ENCODE assay signal across 11 cellular contexts in the genomic region with DNA sequence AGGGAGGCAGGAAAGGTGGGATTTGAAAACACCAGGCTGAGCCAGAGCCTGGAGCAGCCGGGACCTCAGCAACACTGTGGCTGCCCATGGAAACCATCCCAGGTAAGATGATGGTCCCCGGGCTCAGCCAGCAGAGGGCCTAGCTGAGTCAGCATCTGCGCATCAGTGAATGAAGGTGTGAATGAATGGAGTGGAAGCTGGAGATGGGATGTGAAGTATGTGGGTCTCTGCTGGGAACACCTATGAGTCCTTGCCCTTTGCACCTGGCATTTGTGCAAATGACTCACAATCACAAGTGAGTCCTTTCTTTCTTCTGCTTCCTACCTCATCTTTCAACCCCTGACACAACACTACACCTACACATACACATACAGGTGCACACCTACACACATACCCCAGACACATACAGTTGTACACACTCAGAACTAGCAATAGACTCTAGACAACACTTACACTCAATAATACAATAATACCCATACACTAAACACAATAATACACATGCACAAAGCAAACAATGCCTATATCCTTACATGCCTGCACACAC.
DNase-seq lines count a peak whose midpoint lies in the region; ATAC-seq and TF ChIP-seq lines count a peak whose summit lies in the region.
"Had no signal": no experiment of that assay in that cellular context is flagged by ENCODE, and none has a peak within 500 bp of the region (broad histone marks: within the 10 kb centered on the region; RNA-seq: fewer than 3 reads in every experiment).

No MANE protein-coding gene starts in this region.

- DNase-seq in NCI-H345 (lab: John Stamatoyannopoulos, UW) (peak; percentile 24), NCI-H345 treated with DMSO at 0.1 percent for 48 hours (lab: John Stamatoyannopoulos, UW; ENCODE audit: unreplicated experiment) (no peak), MM.1S (no peak), osteocyte (ENCODE audit: extremely low spot score, unreplicated experiment) (no peak), GM19240 (ENCODE audit: insufficient read length, low spot score) (no peak), Kasumi-1 (lab: John Stamatoyannopoulos, UW) (no peak)
- no peak for DNase-seq in effector memory CD8-positive, alpha-beta T cell
- DNase-seq: NCI-H1436; stimulated activated CD4-positive, alpha-beta T cell treated with anti-CD3 and anti-CD28 coated beads, Interleukin-12 subunit alpha, Interleukin-12 subunit beta, amount 100 ng/mL, for 4 hours had no signal

- H3K4me3 Mint-ChIP-seq in effector memory CD8-positive, alpha-beta T cell, result peak overlapping the region; percentile 78 to 86
- H3K4me3 Mint-ChIP-seq in osteocyte (ENCODE audit: unreplicated experiment), result no peak overlapping the region

- peak overlapping the region; percentile 87 to 88 for H3K27ac Mint-ChIP-seq in effector memory CD8-positive, alpha-beta T cell
- H3K27ac Mint-ChIP-seq in osteocyte (ENCODE audit: unreplicated experiment), result no peak overlapping the region

- H3K36me3 Mint-ChIP-seq in effector memory CD8-positive, alpha-beta T cell (ENCODE audit: insufficient read depth), result peaks cover 10% of the 10 kb centered on the region
- H3K36me3 Mint-ChIP-seq in osteocyte (ENCODE audit: unreplicated experiment), result no peaks in the 10 kb centered on the region

- no peaks in the 10 kb centered on the region for H3K9me3 ChIP-seq in MM.1S (replicated peaks; ENCODE audit: insufficient read depth, low read length)
- H3K9me3 ChIP-seq: esophagus muscularis mucosa had no signal

- H3K4me2 ChIP-seq in MM.1S (ENCODE audit: low read depth, low read length), result no peak overlapping the region

- H3K9ac ChIP-seq in MM.1S (ENCODE audit: low read length), result no peak overlapping the region

- H3F3A ChIP-seq in MM.1S (ENCODE audit: insufficient read depth, low read length), result peaks cover 4% of the 10 kb centered on the region; the same call in 1 of the 2 replicates

- H3K36me3 ChIP-seq in MM.1S (replicated peaks; ENCODE audit: insufficient read depth, low read length), result no peaks in the 10 kb centered on the region
- H3K36me3 ChIP-seq: esophagus muscularis mucosa had no signal

- no peak for ATAC-seq in effector memory CD8-positive, alpha-beta T cell (replicated peaks)
- ATAC-seq in GM18502 (IDR thresholded peaks at IDR 0.05; ENCODE audit: poor library complexity, unreplicated experiment), result no peak

- no peaks in the 10 kb centered on the region for H3K27me3 Mint-ChIP-seq in effector memory CD8-positive, alpha-beta T cell
- H3K27me3 Mint-ChIP-seq in osteocyte (ENCODE audit: unreplicated experiment), result no peaks in the 10 kb centered on the region

- 0 out of 2 replicates have a peak overlapping the region, but pooled peaks have one; percentile 23 for H2AFZ ChIP-seq in MM.1S (ENCODE audit: low read length)

- H3K27ac ChIP-seq in MM.1S (ENCODE audit: low read length), result no peak overlapping the region
- H3K27ac ChIP-seq: esophagus muscularis mucosa had no signal

- no peaks in the 10 kb centered on the region for H4K20me1 ChIP-seq in MM.1S (ENCODE audit: insufficient read depth, low read length)

- peaks cover 29% of the 10 kb centered on the region for H3K4me1 ChIP-seq in MM.1S (ENCODE audit: low read length)

- no peaks in the 10 kb centered on the region for H3K79me2 ChIP-seq in MM.1S (ENCODE audit: low read length)

- peak; percentile 37 for TF ChIP-seq CTCF in MM.1S (IDR thresholded peaks at IDR 0.05; ENCODE audit: low read length)
- peak; percentile 38 for TF ChIP-seq CTCF in osteocyte (IDR thresholded peaks at IDR 0.05)

- H3K27me3 ChIP-seq in MM.1S (replicated peaks; ENCODE audit: insufficient read depth, low read length), result no peaks in the 10 kb centered on the region

- H3K4me1 Mint-ChIP-seq in effector memory CD8-positive, alpha-beta T cell (ENCODE audit: low read depth in 2 of 2), result peaks cover 72 to 75% of the 10 kb centered on the region in 2 donors
- peaks cover 69% of the 10 kb centered on the region for H3K4me1 Mint-ChIP-seq in osteocyte (ENCODE audit: unreplicated experiment)

- no peak overlapping the region for H3K4me3 ChIP-seq in MM.1S (ENCODE audit: low read length)
- H3K4me3 ChIP-seq: esophagus muscularis mucosa had no signal

- H3K9me2 ChIP-seq in MM.1S (replicated peaks; ENCODE audit: insufficient read depth, low read length), result no peaks in the 10 kb centered on the region

- no peaks in the 10 kb centered on the region for H3K9me3 Mint-ChIP-seq in effector memory CD8-positive, alpha-beta T cell
- no peaks in the 10 kb centered on the region for H3K9me3 Mint-ChIP-seq in osteocyte (ENCODE audit: unreplicated experiment)
